31 cellular contexts compared by ENCODE assay signal in the genomic region with DNA sequence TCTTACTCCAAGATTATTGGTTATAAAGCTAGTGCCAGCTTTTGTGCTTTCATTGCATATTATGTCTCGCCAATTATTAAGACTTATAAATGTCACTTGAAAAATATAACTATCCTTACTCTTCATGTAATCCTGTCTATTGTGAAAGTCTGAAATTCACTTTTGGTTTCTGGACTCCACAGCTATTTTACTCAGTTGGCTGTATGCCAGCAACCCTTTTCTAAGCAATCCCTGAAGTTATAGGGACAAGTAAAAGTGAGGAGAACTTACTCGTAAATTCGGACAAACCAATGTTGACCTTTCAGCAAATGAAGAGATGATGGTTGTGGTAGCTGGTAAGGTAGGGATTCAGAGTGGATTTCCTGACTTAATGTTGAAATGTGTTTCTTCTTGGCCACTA.
"Had no signal": no experiment of that assay in that cellular context is flagged by ENCODE, and none has a peak within 500 bp of the region (broad histone marks: within the 10 kb centered on the region; RNA-seq: fewer than 3 reads in every experiment).

No MANE protein-coding gene starts in this region.

- ATAC-seq: activated CD4-positive, CD25-positive, alpha-beta regulatory T cell treated with anti-CD3 and anti-CD28 coated beads, Interleukin-2, amount 50 U/mL, for 24 hours; activated CD8-positive, alpha-beta T cell treated with anti-CD3 and anti-CD28 coated beads for 36 hours; activated T-cell treated with anti-CD3 and anti-CD28 coated beads, Interleukin-2, amount 50 U/mL, for 4 hours; activated T-helper 17 cell treated with anti-CD3 and anti-CD28 coated beads, Interleukin-2, amount 50 U/mL, for 72 hours; body of pancreas; foreskin keratinocyte; gastrocnemius medialis; heart left ventricle; T-helper 17 cell had no signal

- H3K4me1 ChIP-seq: body of pancreas, colonic mucosa, esophagus squamous epithelium, foreskin keratinocyte, gastrocnemius medialis, heart left ventricle had no signal

- FAIRE-seq: astrocyte, endometrium, endothelial cell of umbilical vein had no signal

- H3K9me3 ChIP-seq: body of pancreas, colonic mucosa, esophagus squamous epithelium, gastrocnemius medialis, heart left ventricle had no signal

- DNase-seq: activated B cell treated with CpG ODN at 0.5 μM for 24 hours; activated CD4-positive, alpha-beta T cell treated with anti-CD3 and anti-CD28 coated beads for 48 hours; activated CD4-positive, alpha-beta T cell treated with anti-CD3 and anti-CD28 coated beads, Interleukin-2, amount 50 U/mL, for 1 hour; activated CD4-positive, alpha-beta T cell treated with anti-CD3 and anti-CD28 coated beads, Interleukin-2, amount 50 U/mL, for 48 hours; activated CD8-positive, alpha-beta memory T cell treated with anti-CD3 and anti-CD28 coated beads for 24 hours; activated CD8-positive, alpha-beta T cell treated with anti-CD3 and anti-CD28 coated beads for 36 hours; activated effector memory CD4-positive, alpha-beta T cell treated with Interleukin-2 at 50 U/mL for 16 hours; activated gamma-delta T cell treated with Interleukin-2 at 50 U/mL for 16 hours; activated naive CD4-positive, alpha-beta T cell treated with anti-CD3 and anti-CD28 coated beads, Interleukin-2, amount 50 U/mL, for 16 hours; activated naive CD4-positive, alpha-beta T cell treated with Interleukin-2 at 50 U/mL for 16 hours; activated T-cell treated with anti-CD3 and anti-CD28 coated beads, Interleukin-2, amount 50 U/mL, for 4 hours; amniotic stem cell; anterior cingulate cortex; body of pancreas; caudate nucleus; colonic mucosa; effector CD8-positive, alpha-beta T cell; esophagus squamous epithelium; foreskin keratinocyte; gastrocnemius medialis; glutamatergic neuron; heart left ventricle; T-helper 17 cell; T1000; WERI-Rb-1 had no signal

- H3K4me3 ChIP-seq: body of pancreas, colonic mucosa, esophagus squamous epithelium, gastrocnemius medialis, heart left ventricle had no signal

- H3K36me3 ChIP-seq: colonic mucosa, esophagus squamous epithelium, gastrocnemius medialis, heart left ventricle, WERI-Rb-1 had no signal

- H3K27me3 ChIP-seq: body of pancreas, colonic mucosa, esophagus squamous epithelium, foreskin keratinocyte, gastrocnemius medialis, heart left ventricle had no signal

- H3K27ac ChIP-seq: body of pancreas, colonic mucosa, epithelial cell of prostate, esophagus squamous epithelium, foreskin keratinocyte, gastrocnemius medialis, heart left ventricle, WERI-Rb-1 had no signal
